In the genomic region with DNA sequence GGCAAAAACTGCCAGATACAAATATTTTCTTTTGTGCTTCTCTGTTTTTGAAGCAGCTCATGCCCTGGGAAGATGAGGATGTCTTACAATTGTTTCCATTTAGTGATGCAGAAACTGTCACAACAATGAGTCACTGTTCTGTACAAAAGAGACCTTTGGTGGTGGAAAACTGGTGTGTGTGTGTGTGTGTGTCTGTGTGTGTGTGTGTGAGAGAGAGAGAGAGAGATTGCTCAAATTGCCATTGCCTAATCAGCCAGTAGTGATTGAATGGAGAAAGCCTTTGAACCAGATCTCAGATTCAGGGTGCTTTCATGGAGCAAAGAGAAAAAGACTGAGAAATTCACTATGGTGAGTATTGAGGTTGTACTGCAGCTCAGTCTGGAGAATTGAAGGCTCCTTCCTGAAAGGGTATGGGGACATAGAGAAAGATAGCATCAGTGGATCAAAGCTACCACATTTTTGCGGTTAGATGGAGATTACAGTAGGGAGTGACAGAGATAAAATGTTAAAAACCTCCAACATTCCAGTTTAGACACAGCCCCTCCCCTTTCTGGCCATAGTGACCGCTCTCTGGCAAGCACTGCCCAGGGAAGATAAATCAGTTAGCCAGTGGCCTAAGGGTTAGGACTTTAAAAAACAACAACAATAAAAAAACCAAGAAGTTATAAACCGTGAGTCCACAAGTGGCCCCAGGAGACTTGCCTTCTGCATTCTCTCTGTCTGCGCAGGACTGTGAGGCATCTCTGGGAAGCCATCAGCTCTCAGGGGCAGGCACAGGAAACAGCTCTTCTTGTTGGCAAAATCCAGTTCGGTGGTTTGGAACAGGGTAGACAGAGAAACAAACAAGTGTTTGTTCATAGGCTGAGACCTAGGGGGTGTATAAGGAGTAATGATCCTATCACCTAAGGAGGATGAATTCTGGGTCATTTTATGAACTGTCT, we compare ENCODE assay signal across 8 cellular contexts.
DNase-seq lines count a peak whose midpoint lies in the region; ATAC-seq and TF ChIP-seq lines count a peak whose summit lies in the region.

No MANE protein-coding gene starts in this region.

- POLR2A ChIA-PET in HEK293 (lab: Yijun Ruan, JAX) = interaction anchor here (0.6 to 0.9 kb wide), 3 partner anchors 20 to 386 kb away, joined by 3 to 4 read pairs (median 3); no protein-coding TSS in a partner anchor

- TF ChIP-seq CTCF in HEK293 (tag by site-specific recombination; IDR thresholded peaks at IDR 0.05) (no peak), spleen (IDR thresholded peaks at IDR 0.05 in 8 of 11, conservative IDR thresholded peaks at IDR 0.05 in 3 of 11) (no peak), thyroid gland (IDR thresholded peaks at IDR 0.05) (no peak), chondrocyte (IDR thresholded peaks at IDR 0.05) (no peak)

- H3K36me3 ChIP-seq in HEK293 (ENCODE audit: control insufficient read depth in 2 of 2, insufficient read depth in 1 of 2, low read length in 2 of 2) = no peaks in the 10 kb centered on the region
- no peaks in the 10 kb centered on the region for H3K36me3 ChIP-seq in spleen
- H3K36me3 ChIP-seq in thyroid gland = no peaks in the 10 kb centered on the region

- no peaks in the 10 kb centered on the region for H3K4me1 Mint-ChIP-seq in activated T-helper 17 cell treated with anti-CD3 and anti-CD28 coated beads, Interleukin-2, amount 50 U/mL, for 72 hours
- no peaks in the 10 kb centered on the region for H3K4me1 Mint-ChIP-seq in chondrocyte (ENCODE audit: low read depth)

- H3K27me3 ChIP-seq in spleen (replicated peaks in 1 of 7) (peaks cover 0 to 18% (median 0%) of the 10 kb centered on the region in 7 donors), thyroid gland (no peaks in the 10 kb centered on the region)

- H3K9me3 ChIP-seq in HEK293 (ENCODE audit: control insufficient read depth, insufficient read depth, low read depth, low read length) = no peaks in the 10 kb centered on the region
- peaks cover 0 to 25% (median 21%) of the 10 kb centered on the region in 8 donors for H3K9me3 ChIP-seq in spleen
- no peaks in the 10 kb centered on the region for H3K9me3 ChIP-seq in thyroid gland

- peaks cover 11% of the 10 kb centered on the region for H3K4me1 ChIP-seq in HEK293 (ENCODE audit: control insufficient read depth, insufficient read depth, low read length)
- H3K4me1 ChIP-seq in spleen = peaks cover 7 to 37% (median 22%) of the 10 kb centered on the region in 6 donors
- peaks cover 0 to 20% of the 10 kb centered on the region in 2 donors for H3K4me1 ChIP-seq in thyroid gland

- no peak overlapping the region for H3K27ac Mint-ChIP-seq in activated T-helper 17 cell treated with anti-CD3 and anti-CD28 coated beads, Interleukin-2, amount 50 U/mL, for 72 hours
- no peak overlapping the region for H3K27ac Mint-ChIP-seq in chondrocyte (ENCODE audit: unreplicated experiment)

- DNase-seq in hepatic stellate cell (ENCODE audit: low spot score) = peak; percentile 34
- no peak for DNase-seq in spleen
- no peak for DNase-seq in thyroid gland
- DNase-seq in chondrocyte (ENCODE audit: low spot score) = no peak
- no peak for DNase-seq in NCI-H446 treated with DMSO at 0.1 percent for 48 hours (lab: John Stamatoyannopoulos, UW)

- H3K4me3 ChIP-seq in HEK293 (ENCODE audit: low read depth, low read length) (no peak overlapping the region), spleen (no peak overlapping the region), thyroid gland (replicated peaks in 1 of 3) (no peak overlapping the region)

- TF ChIP-seq POLR2A in spleen (IDR thresholded peaks at IDR 0.05) (no peak), thyroid gland (IDR thresholded peaks at IDR 0.05) (no peak)

- peaks cover 4% of the 10 kb centered on the region for H3K27me3 Mint-ChIP-seq in activated T-helper 17 cell treated with anti-CD3 and anti-CD28 coated beads, Interleukin-2, amount 50 U/mL, for 72 hours
- peaks cover 9% of the 10 kb centered on the region for H3K27me3 Mint-ChIP-seq in chondrocyte (ENCODE audit: low read depth)

- peaks cover 8% of the 10 kb centered on the region for H3K9me3 Mint-ChIP-seq in activated T-helper 17 cell treated with anti-CD3 and anti-CD28 coated beads, Interleukin-2, amount 50 U/mL, for 72 hours
- peaks cover 21% of the 10 kb centered on the region for H3K9me3 Mint-ChIP-seq in chondrocyte (ENCODE audit: low read depth)

- no peaks in the 10 kb centered on the region for H3K36me3 Mint-ChIP-seq in activated T-helper 17 cell treated with anti-CD3 and anti-CD28 coated beads, Interleukin-2, amount 50 U/mL, for 72 hours (ENCODE audit: low read depth)
- no peaks in the 10 kb centered on the region for H3K36me3 Mint-ChIP-seq in chondrocyte (ENCODE audit: low read depth)

- H3K4me3 Mint-ChIP-seq in activated T-helper 17 cell treated with anti-CD3 and anti-CD28 coated beads, Interleukin-2, amount 50 U/mL, for 72 hours = no peak overlapping the region
- H3K4me3 Mint-ChIP-seq in chondrocyte (ENCODE audit: unreplicated experiment) = no peak overlapping the region

- 12 to 28% (median 19%) methylated on average over 5 of the region's 5 CpGs for WGBS in spleen, 5 donors
- WGBS in thyroid gland, 2 donors = 37 to 45% methylated on average over 5 of the region's 5 CpGs

- CTCF ChIA-PET in HEK293 (lab: Yijun Ruan, JAX) = interaction anchor here (0.5 to 1.7 kb wide), 4 partner anchors 26 to 1640 kb away, joined by 3 to 6 read pairs (median 3); no protein-coding TSS in a partner anchor

- peak overlapping the region; percentile 57 for H3K27ac ChIP-seq in HEK293 (ENCODE audit: extremely low read depth, low read depth, low read length)
- H3K27ac ChIP-seq in spleen = peak overlapping the region in 7 of 8 donors; percentile 40 to 72 (median 56)
- H3K27ac ChIP-seq in thyroid gland = peak overlapping the region in 1 of 3 donors; percentile 33

- intact Hi-C loops in spleen (cut with DNase I; ENCODE audit: low total_unique reads) (no loop called here), thyroid gland (cut with DNase I) (no loop called here)

- peak; percentile 21 for ATAC-seq in activated T-helper 17 cell treated with anti-CD3 and anti-CD28 coated beads, Interleukin-2, amount 50 U/mL, for 72 hours (replicated peaks)
- ATAC-seq in HG02981 (IDR thresholded peaks at IDR 0.05; ENCODE audit: unreplicated experiment) = no peak

TF ChIP-seq in HEK293, 187 proteins besides CTCF, POLR2A, EP300 and RAD21 (continues in another document):
- TF ChIP-seq SP7 (tag by site-specific recombination; IDR thresholded peaks at IDR 0.05) (peak; percentile 89), ZNF366 (tag by site-specific recombination; conservative IDR thresholded peaks at IDR 0.05) (no peak), ZFP37 (tag by site-specific recombination; IDR thresholded peaks at IDR 0.05) (peak; percentile 75; the same call in 1 of the 2 replicates), KLF7 (tag by site-specific recombination; IDR thresholded peaks at IDR 0.05; ENCODE audit: borderline replicate concordance) (peak; percentile 26; the same call in 1 of the 2 replicates), BCL11A (tag by site-specific recombination; IDR thresholded peaks at IDR 0.05; ENCODE audit: low read depth) (0 out of 2 replicates have a peak, but pooled peaks have one; percentile 40), ZNF169 (tag by site-specific recombination; IDR thresholded peaks at IDR 0.05) (0 out of 2 replicates have a peak, but pooled peaks have one; percentile 33), ZBTB48 (tag by site-specific recombination; IDR thresholded peaks at IDR 0.05) (peak; percentile 32; the same call in 1 of the 2 replicates), SCRT2 (tag by site-specific recombination; IDR thresholded peaks at IDR 0.05) (peak; percentile 94), PRDM1 (tag by site-specific recombination; IDR thresholded peaks at IDR 0.05) (peak; percentile 24; the same call in 1 of the 2 replicates), MZF1 (tag by site-specific recombination; IDR thresholded peaks at IDR 0.05; ENCODE audit: borderline replicate concordance) (peak; percentile 43; the same call in 1 of the 2 replicates), ZNF701 (tag by site-specific recombination; IDR thresholded peaks at IDR 0.05) (no peak), GFI1B (tag by site-specific recombination; IDR thresholded peaks at IDR 0.05) (peak; percentile 52; the same call in 1 of the 2 replicates), ZNF558 (tag by site-specific recombination; IDR thresholded peaks at IDR 0.05) (0 out of 2 replicates have a peak, but pooled peaks have one; percentile 37), ZNF561 (tag by site-specific recombination; IDR thresholded peaks at IDR 0.05; ENCODE audit: borderline replicate concordance) (0 out of 2 replicates have a peak, but pooled peaks have one; percentile 26), ZNF776 (tag by site-specific recombination; IDR thresholded peaks at IDR 0.05; ENCODE audit: borderline replicate concordance) (0 out of 2 replicates have a peak, but pooled peaks have one; percentile 74), ZNF473 (tag by site-specific recombination; IDR thresholded peaks at IDR 0.05) (0 out of 2 replicates have a peak, but pooled peaks have one; percentile 52), ZNF324 (tag by site-specific recombination; IDR thresholded peaks at IDR 0.05) (0 out of 2 replicates have a peak, but pooled peaks have one; percentile 18), TCF7L2 (IDR thresholded peaks at IDR 0.05; ENCODE audit: borderline replicate concordance, low read depth, low read length) (peak; percentile 99), RBAK (tag by site-specific recombination; IDR thresholded peaks at IDR 0.05) (peak; percentile 61; the same call in 1 of the 2 replicates)
- TF ChIP-seq, protein P1, sequence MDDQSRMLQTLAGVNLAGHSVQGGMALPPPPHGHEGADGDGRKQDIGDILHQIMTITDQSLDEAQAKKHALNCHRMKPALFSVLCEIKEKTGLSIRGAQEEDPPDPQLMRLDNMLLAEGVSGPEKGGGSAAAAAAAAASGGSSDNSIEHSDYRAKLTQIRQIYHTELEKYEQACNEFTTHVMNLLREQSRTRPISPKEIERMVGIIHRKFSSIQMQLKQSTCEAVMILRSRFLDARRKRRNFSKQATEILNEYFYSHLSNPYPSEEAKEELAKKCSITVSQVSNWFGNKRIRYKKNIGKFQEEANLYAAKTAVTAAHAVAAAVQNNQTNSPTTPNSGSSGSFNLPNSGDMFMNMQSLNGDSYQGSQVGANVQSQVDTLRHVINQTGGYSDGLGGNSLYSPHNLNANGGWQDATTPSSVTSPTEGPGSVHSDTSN (CRISPR knock-in tag; IDR thresholded peaks at IDR 0.05) = no peak
